Comparison of ENCODE assay signal across 34 cellular contexts in the genomic region with DNA sequence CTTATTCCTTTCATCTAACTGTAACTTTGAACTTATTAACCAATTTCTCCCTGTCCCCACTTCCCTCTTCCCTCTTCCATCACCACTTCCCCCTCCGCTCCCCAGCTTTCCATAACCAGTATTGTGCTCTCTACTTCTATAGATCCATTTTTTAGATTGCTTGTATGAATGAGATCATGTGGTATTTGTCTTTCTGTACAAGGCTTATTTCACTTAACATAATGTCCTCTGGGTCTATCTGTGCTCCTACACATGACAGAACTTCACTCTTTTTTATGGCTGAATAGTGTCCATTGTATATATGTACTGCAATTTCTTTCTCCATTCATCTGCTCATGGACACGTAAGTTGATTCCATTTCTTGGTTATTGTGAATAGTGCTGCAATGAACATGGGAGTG. TPM values are rescaled to one million over a fixed set of nuclear protein-coding genes. Genes with fewer than 3 reads are reported as not detected.
"Had no signal": no experiment of that assay in that cellular context is flagged by ENCODE, and none has a peak within 500 bp of the region (broad histone marks: within the 10 kb centered on the region; RNA-seq: fewer than 3 reads in every experiment).

No MANE protein-coding gene starts in this region.

- H3K9me3 ChIP-seq: ascending aorta, breast epithelium, colonic mucosa, esophagus squamous epithelium, gastrocnemius medialis had no signal

- H3K27ac ChIP-seq: ascending aorta, breast epithelium, cardiac muscle cell, colonic mucosa, epithelial cell of prostate, esophagus squamous epithelium, gastrocnemius medialis, heart left ventricle had no signal

- H3K4me3 ChIP-seq: ascending aorta, breast epithelium, cardiac muscle cell, colonic mucosa, esophagus squamous epithelium, gastrocnemius medialis, heart left ventricle had no signal

- ATAC-seq: activated CD4-positive, alpha-beta T cell treated with anti-CD3 and anti-CD28 coated beads for 36 hours; activated CD8-positive, alpha-beta memory T cell treated with anti-CD3 and anti-CD28 coated beads, Interleukin-2, amount 10 ng/mL, durations not matched to agents 7 days and 5 days; activated CD8-positive, alpha-beta T cell treated with anti-CD3 and anti-CD28 coated beads, Interleukin-2, amount 10 ng/mL, durations not matched to agents 7 days and 5 days; activated naive CD4-positive, alpha-beta T cell treated with anti-CD3 and anti-CD28 coated beads, Interleukin-2, amount 50 U/mL, for 72 hours; gastrocnemius medialis; heart left ventricle had no signal

- H3K36me3 ChIP-seq: ascending aorta, breast epithelium, cardiac muscle cell, colonic mucosa, esophagus squamous epithelium, gastrocnemius medialis had no signal

- H3K27me3 ChIP-seq: ascending aorta, breast epithelium, cardiac muscle cell, colonic mucosa, esophagus squamous epithelium, gastrocnemius medialis, heart left ventricle had no signal

- FAIRE-seq: endothelial cell of umbilical vein had no signal

- H3K4me1 ChIP-seq: colonic mucosa, gastrocnemius medialis had no signal

- DNase-seq: activated CD4-positive, alpha-beta memory T cell treated with anti-CD3 and anti-CD28 coated beads for 36 hours; activated CD4-positive, alpha-beta T cell treated with anti-CD3 and anti-CD28 coated beads for 36 hours; activated CD4-positive, alpha-beta T cell treated with anti-CD3 and anti-CD28 coated beads, Interleukin-2, amount 10 ng/mL, durations not matched to agents 24 days and 14 days; activated CD4-positive, CD25-positive, alpha-beta regulatory T cell; activated CD4-positive, CD25-positive, alpha-beta regulatory T cell treated with anti-CD3 and anti-CD28 coated beads, Interleukin-2, amount 50 U/mL, for 72 hours; activated CD8-positive, alpha-beta memory T cell treated with anti-CD3 and anti-CD28 coated beads, Interleukin-2, amount 10 ng/mL, durations not matched to agents 7 days and 5 days; activated CD8-positive, alpha-beta memory T cell treated with anti-CD3 and anti-CD28 coated beads, Interleukin-2, amount 50 U/mL, for 4 hours; activated CD8-positive, alpha-beta T cell treated with anti-CD3 and anti-CD28 coated beads, Interleukin-2, amount 10 ng/mL, durations not matched to agents 7 days and 5 days; activated gamma-delta T cell; activated naive CD4-positive, alpha-beta T cell; activated naive CD4-positive, alpha-beta T cell treated with anti-CD3 and anti-CD28 coated beads, Interleukin-2, amount 10 ng/mL, durations not matched to agents 7 days and 5 days; activated naive CD8-positive, alpha-beta T cell treated with anti-CD3 and anti-CD28 coated beads, Interleukin-2, amount 10 ng/mL, durations not matched to agents 7 days and 5 days; activated T-cell treated with anti-CD3 and anti-CD28 coated beads, Interleukin-2, amount 50 U/mL, for 1 hour; activated T-cell treated with anti-CD3 and anti-CD28 coated beads, Interleukin-2, amount 50 U/mL, for 48 hours; central memory CD4-positive, alpha-beta T cell; cerebellar nuclear complex; colonic mucosa; effector CD8-positive, alpha-beta T cell; esophagus squamous epithelium; gastrocnemius medialis; glutamatergic neuron; heart left ventricle; T-helper 2 cell had no signal

RNA-seq across cellular contexts. Expression of a gene that starts 14.4 kb away (rescaled TPM):
- total RNA-seq: ascending aorta, cardiac muscle cell, fibroblast of villous mesenchyme had no signal
- polyA plus RNA-seq: cardiac muscle cell had no signal

RNA-seq across cellular contexts. Expression of a gene that starts 38.3 kb away (rescaled TPM):
- total RNA-seq: activated CD4-positive, alpha-beta memory T cell treated with anti-CD3 and anti-CD28 coated beads for 36 hours; activated CD4-positive, alpha-beta T cell treated with anti-CD3 and anti-CD28 coated beads for 36 hours; activated CD4-positive, alpha-beta T cell treated with anti-CD3 and anti-CD28 coated beads, Interleukin-2, amount 10 ng/mL, durations not matched to agents 24 days and 14 days; activated CD8-positive, alpha-beta memory T cell treated with anti-CD3 and anti-CD28 coated beads for 36 hours; activated CD8-positive, alpha-beta memory T cell treated with anti-CD3 and anti-CD28 coated beads, Interleukin-2, amount 10 ng/mL, durations not matched to agents 7 days and 5 days; cardiac muscle cell had no signal

RNA-seq across cellular contexts. Expression of a gene that starts 48.9 kb away (rescaled TPM):
- total RNA-seq: activated CD4-positive, alpha-beta memory T cell treated with anti-CD3 and anti-CD28 coated beads for 36 hours; activated CD4-positive, alpha-beta T cell treated with anti-CD3 and anti-CD28 coated beads, Interleukin-2, amount 10 ng/mL, durations not matched to agents 24 days and 14 days; activated CD8-positive, alpha-beta memory T cell treated with anti-CD3 and anti-CD28 coated beads for 36 hours; activated CD8-positive, alpha-beta memory T cell treated with anti-CD3 and anti-CD28 coated beads, Interleukin-2, amount 10 ng/mL, durations not matched to agents 7 days and 5 days; activated naive CD4-positive, alpha-beta T cell treated with anti-CD3 and anti-CD28 coated beads, Interleukin-2, amount 50 U/mL, for 72 hours; activated naive CD8-positive, alpha-beta T cell treated with anti-CD3 and anti-CD28 coated beads, Interleukin-2, amount 10 ng/mL, durations not matched to agents 7 days and 5 days; ascending aorta; breast epithelium; cardiac muscle cell; colonic mucosa; dermis microvascular lymphatic vessel endothelial cell; endothelial cell of umbilical vein; esophagus squamous epithelium; fibroblast of lung; fibroblast of villous mesenchyme; gastrocnemius medialis; heart left ventricle had no signal
- polyA plus RNA-seq: cardiac muscle cell, endothelial cell of umbilical vein, esophagus, fibroblast of lung, heart left ventricle had no signal
